18 cellular contexts compared by ENCODE assay signal in genomic region chrX:1418901-1419544, GRCh38. TPM values are rescaled to one million over a fixed set of nuclear protein-coding genes. Genes with fewer than 3 reads are reported as not detected.
A peak's percentile ranks its signal among the peaks of the same experiment; 100 is the strongest.
DNase-seq lines count a peak whose midpoint lies in the region; ATAC-seq, FAIRE-seq and TF ChIP-seq lines count a peak whose summit lies in the region.
"Had no signal": no experiment of that assay in that cellular context is flagged by ENCODE, and none has a peak within 500 bp of the region (broad histone marks: within the 10 kb centered on the region; RNA-seq: fewer than 3 reads in every experiment).

No MANE protein-coding gene starts in this region.

- FAIRE-seq in GM19239 (lab: Jason Lieb, UNC), result no peak
- FAIRE-seq: D721Med, islet of Langerhans, RCC 7860 had no signal

- H3K9me3 ChIP-seq in right cardiac atrium (ENCODE audit: control insufficient read depth, low read length), result peaks cover 2% of the 10 kb centered on the region
- peaks cover 21% of the 10 kb centered on the region for H3K9me3 ChIP-seq in lower lobe of right lung

- H3K4me3 ChIP-seq in right cardiac atrium (ENCODE audit: low read length), result no peak overlapping the region
- H3K4me3 ChIP-seq in lower lobe of right lung, result no peak overlapping the region

- peak; percentile 13 to 17 for ATAC-seq in right cardiac atrium
- no peak for ATAC-seq in left cardiac atrium
- ATAC-seq in SK-N-SH treated with all-trans-retinoic acid at 6 μM for 48 hours, result peak; percentile 4; the same call in 2 of the 3 replicates
- ATAC-seq in lower lobe of right lung, result no peak
- no peak for ATAC-seq in HG02678 (IDR thresholded peaks at IDR 0.05; ENCODE audit: unreplicated experiment)
- ATAC-seq in GM18858 (IDR thresholded peaks at IDR 0.05; ENCODE audit: unreplicated experiment), result no peak

- no peak for TF ChIP-seq CTCF in lower lobe of right lung (IDR thresholded peaks at IDR 0.05)

- H3K36me3 ChIP-seq in lower lobe of right lung, result peaks cover 43% of the 10 kb centered on the region

- H3K4me1 ChIP-seq in right cardiac atrium (ENCODE audit: control insufficient read depth, insufficient read depth, low read length) (no peaks in the 10 kb centered on the region), lower lobe of right lung (no peaks in the 10 kb centered on the region)

- no peaks in the 10 kb centered on the region for H3K27me3 ChIP-seq in right cardiac atrium (ENCODE audit: control insufficient read depth, insufficient read depth)
- no peaks in the 10 kb centered on the region for H3K27me3 ChIP-seq in lower lobe of right lung (ENCODE audit: low read depth)

- WGBS in right cardiac atrium, result 95% methylated on average over 29 of the region's 29 CpGs

- H3K27ac ChIP-seq in right cardiac atrium (ENCODE audit: low read length) (no peak overlapping the region), lower lobe of right lung (no peak overlapping the region)

- intact Hi-C loops in right cardiac atrium (cut with DNase I), result no loop called here
- intact Hi-C loops in left cardiac atrium (cut with DNase I), result no loop called here
- intact Hi-C loops in lower lobe of right lung (cut with DNase I), result no loop called here

- DNase-seq in right cardiac atrium (peak in 2 of 3 donors; percentile 58 to 63), left cardiac atrium (no peak), lower lobe of right lung (peak; percentile 45), GM19239 (ENCODE audit: insufficient read length, low spot score) (no peak)
- no peak for DNase-seq in activated CD4-positive, alpha-beta T cell treated with anti-CD3 and anti-CD28 coated beads, Interleukin-2, amount 50 U/mL, for 1 hour
- DNase-seq: activated CD4-positive, alpha-beta memory T cell treated with anti-CD3 and anti-CD28 coated beads for 36 hours; effector memory CD4-positive, alpha-beta T cell; GF-D8; midbrain; nucleus accumbens; stimulated activated CD4-positive, alpha-beta T cell treated with anti-CD3 and anti-CD28 coated beads, Interleukin-2, amount 100 ng/mL, for 48 hours; substantia nigra had no signal

TF ChIP-seq in SK-N-SH treated with all-trans-retinoic acid at 6 μM for 48 hours, 23 proteins besides CTCF, POLR2A, EP300 and RAD21:
- TF ChIP-seq TSHZ2 (CRISPR knock-in tag; IDR thresholded peaks at IDR 0.05) (no peak), POU6F1 (CRISPR knock-in tag; IDR thresholded peaks at IDR 0.05; ENCODE audit: borderline replicate concordance, low read depth) (no peak), ZNF8 (CRISPR knock-in tag; IDR thresholded peaks at IDR 0.05) (no peak), SNAI2 (CRISPR knock-in tag; IDR thresholded peaks at IDR 0.05) (no peak), RARB (CRISPR knock-in tag; IDR thresholded peaks at IDR 0.05) (no peak)

RNA-seq across cellular contexts. Expression of gene SLC25A6, which starts 27.1 kb away (rescaled TPM):
- total RNA-seq in right cardiac atrium (100 to 1,000 TPM; 154 to 228 (median 193) TPM), left cardiac atrium (100 to 1,000 TPM; 171 to 206 TPM), lower lobe of right lung (335 TPM)
- polyA plus RNA-seq in right cardiac atrium, result 159 TPM

RNA-seq across cellular contexts. Expression of gene ASMTL, which starts 33.7 kb away (rescaled TPM):
- total RNA-seq in right cardiac atrium (10 to 100 TPM; 30.3 to 34.4 (median 34.1) TPM), left cardiac atrium (10 to 100 TPM; 26.4 to 27.7 TPM), lower lobe of right lung (19.1 TPM)
- 27.7 TPM for polyA plus RNA-seq in right cardiac atrium

Comparison
In these comparisons a context has a peak if more than half of its experiments do, and no peak if none do; other contexts are left out.
1. ATAC-seq: peak in right cardiac atrium (2 of 2) and SK-N-SH treated with all-trans-retinoic acid at 6 μM for 48 hours (single experiment); none in left cardiac atrium (0 of 2), lower lobe of right lung (0 of 2), HG02678 (single experiment) and GM18858 (single experiment).
2. DNase-seq: peak in right cardiac atrium (2 of 3) and lower lobe of right lung (single experiment); none in left cardiac atrium (single experiment), activated CD4-positive, alpha-beta T cell treated with anti-CD3 and anti-CD28 coated beads, Interleukin-2, amount 50 U/mL, for 1 hour (single experiment) and GM19239 (single experiment).